In genomic region chr1:210085359-210085758, GRCh38 we compare ENCODE assay signal across 38 cellular contexts.
"Had no signal": no experiment of that assay in that cellular context is flagged by ENCODE, and none has a peak within 500 bp of the region (broad histone marks: within the 10 kb centered on the region; RNA-seq: fewer than 3 reads in every experiment).

No MANE protein-coding gene starts in this region.

- H3K27me3 ChIP-seq: adrenal gland, body of pancreas, brain microvascular endothelial cell, breast epithelium had no signal

- FAIRE-seq: astrocyte had no signal

- H3K9me3 ChIP-seq: adrenal gland, body of pancreas, breast epithelium had no signal

- ATAC-seq: activated CD4-positive, alpha-beta T cell treated with anti-CD3 and anti-CD28 coated beads for 36 hours; activated CD4-positive, CD25-positive, alpha-beta regulatory T cell treated with anti-CD3 and anti-CD28 coated beads, Interleukin-2, amount 50 U/mL, for 24 hours; activated CD8-positive, alpha-beta memory T cell treated with anti-CD3 and anti-CD28 coated beads, Interleukin-2, amount 10 ng/mL, durations not matched to agents 7 days and 5 days; activated CD8-positive, alpha-beta T cell treated with anti-CD3 and anti-CD28 coated beads, Interleukin-2, amount 10 ng/mL, durations not matched to agents 7 days and 5 days; activated naive CD4-positive, alpha-beta T cell treated with anti-CD3 and anti-CD28 coated beads, Interleukin-2, amount 50 U/mL, for 72 hours; activated T-cell treated with anti-CD3 and anti-CD28 coated beads, Interleukin-2, amount 50 U/mL, for 72 hours; activated T-helper 17 cell treated with anti-CD3 and anti-CD28 coated beads, Interleukin-2, amount 50 U/mL, for 72 hours; body of pancreas; WTC11 had no signal

- H3K4me1 ChIP-seq: adrenal gland, body of pancreas, breast epithelium had no signal

- H3K4me3 Mint-ChIP-seq: activated CD4-positive, alpha-beta memory T cell treated with anti-CD3 and anti-CD28 coated beads, Interleukin-2, amount 10 ng/mL, durations not matched to agents 7 days and 5 days; activated CD4-positive, alpha-beta T cell treated with anti-CD3 and anti-CD28 coated beads for 36 hours; activated CD4-positive, alpha-beta T cell treated with anti-CD3 and anti-CD28 coated beads, Interleukin-2, amount 10 ng/mL, durations not matched to agents 7 days and 5 days; activated CD8-positive, alpha-beta memory T cell treated with anti-CD3 and anti-CD28 coated beads, Interleukin-2, amount 10 ng/mL, durations not matched to agents 7 days and 5 days; activated CD8-positive, alpha-beta T cell treated with anti-CD3 and anti-CD28 coated beads, Interleukin-2, amount 10 ng/mL, durations not matched to agents 7 days and 5 days; activated naive CD4-positive, alpha-beta T cell treated with anti-CD3 and anti-CD28 coated beads for 36 hours; activated naive CD8-positive, alpha-beta T cell treated with anti-CD3 and anti-CD28 coated beads for 36 hours; activated T-cell treated with anti-CD3 and anti-CD28 coated beads, Interleukin-2, amount 50 U/mL, for 24 hours; activated T-cell treated with anti-CD3 and anti-CD28 coated beads, Interleukin-2, amount 50 U/mL, for 72 hours; activated T-helper 1 cell treated with anti-CD3 and anti-CD28 coated beads, Interleukin-12 subunit alpha, Interleukin-12 subunit beta, Interleukin-2, Interleukin-4 antibody, amounts not matched to agents 30 ng/mL and 10 ng/mL and 1 ng/mL, durations not matched to agents 14 hours and 24 hours and 36 hours; activated T-helper 17 cell treated with anti-CD3 and anti-CD28 coated beads, Interleukin-2, amount 50 U/mL, for 72 hours; T-helper 1 cell treated with Interleukin-12 subunit alpha and Interleukin-12 subunit beta and Interleukin-4 antibody, amounts not matched to agents 30 μg/mL and 1 μg/mL, for 36 hours; T-helper 2 cell treated with Interferon-gamma antibody and Interleukin-4, amounts not matched to agents 5 μg/mL and 100 μg/mL, for 36 hours; WTC11 had no signal

- DNase-seq: activated CD4-positive, alpha-beta memory T cell treated with anti-CD3 and anti-CD28 coated beads, Interleukin-2, amount 10 ng/mL, durations not matched to agents 7 days and 5 days; activated CD4-positive, alpha-beta T cell treated with anti-CD3 and anti-CD28 coated beads for 1 hour; activated CD4-positive, alpha-beta T cell treated with anti-CD3 and anti-CD28 coated beads for 36 hours; activated CD4-positive, alpha-beta T cell treated with anti-CD3 and anti-CD28 coated beads for 48 hours; activated CD4-positive, alpha-beta T cell treated with anti-CD3 and anti-CD28 coated beads, Interleukin-2, amount 10 ng/mL, durations not matched to agents 7 days and 5 days; activated CD4-positive, alpha-beta T cell treated with anti-CD3 and anti-CD28 coated beads, Interleukin-2, amount 50 U/mL, for 48 hours; activated CD4-positive, CD25-positive, alpha-beta regulatory T cell; activated CD8-positive, alpha-beta memory T cell treated with anti-CD3 and anti-CD28 coated beads for 24 hours; activated CD8-positive, alpha-beta memory T cell treated with anti-CD3 and anti-CD28 coated beads, Interleukin-2, amount 10 ng/mL, durations not matched to agents 7 days and 5 days; activated CD8-positive, alpha-beta memory T cell treated with anti-CD3 and anti-CD28 coated beads, Interleukin-2, amount 50 U/mL, for 48 hours; activated CD8-positive, alpha-beta T cell treated with anti-CD3 and anti-CD28 coated beads, Interleukin-2, amount 10 ng/mL, durations not matched to agents 7 days and 5 days; activated effector memory CD4-positive, alpha-beta T cell treated with anti-CD3 and anti-CD28 coated beads, Interleukin-2, amount 50 U/mL, for 16 hours; activated gamma-delta T cell treated with Interleukin-2 at 50 U/mL for 16 hours; activated naive CD4-positive, alpha-beta T cell; activated naive CD4-positive, alpha-beta T cell treated with anti-CD3 and anti-CD28 coated beads for 36 hours; activated naive CD4-positive, alpha-beta T cell treated with anti-CD3 and anti-CD28 coated beads, Interleukin-2, amount 50 U/mL, for 16 hours; activated naive CD8-positive, alpha-beta T cell treated with anti-CD3 and anti-CD28 coated beads for 36 hours; activated T-cell treated with anti-CD3 and anti-CD28 coated beads, Interleukin-2, amount 50 U/mL, for 24 hours; activated T-cell treated with anti-CD3 and anti-CD28 coated beads, Interleukin-2, amount 50 U/mL, for 72 hours; adrenal gland; amniotic stem cell; aorta; body of pancreas; brain microvascular endothelial cell; central memory CD4-positive, alpha-beta T cell; T-helper 1 cell; T-helper 2 cell; T-helper 9 cell; WERI-Rb-1 had no signal

- H3K9me3 Mint-ChIP-seq: activated CD4-positive, alpha-beta memory T cell treated with anti-CD3 and anti-CD28 coated beads, Interleukin-2, amount 10 ng/mL, durations not matched to agents 7 days and 5 days; activated CD4-positive, alpha-beta T cell treated with anti-CD3 and anti-CD28 coated beads, Interleukin-2, amount 10 ng/mL, durations not matched to agents 7 days and 5 days; activated T-helper 1 cell treated with anti-CD3 and anti-CD28 coated beads, Interleukin-12 subunit alpha, Interleukin-12 subunit beta, Interleukin-2, Interleukin-4 antibody, amounts not matched to agents 30 ng/mL and 10 ng/mL and 1 ng/mL, durations not matched to agents 14 hours and 24 hours and 36 hours; T-helper 1 cell treated with Interleukin-12 subunit alpha and Interleukin-12 subunit beta and Interleukin-4 antibody, amounts not matched to agents 30 μg/mL and 1 μg/mL, for 36 hours; T-helper 2 cell treated with Interferon-gamma antibody and Interleukin-4, amounts not matched to agents 5 μg/mL and 100 μg/mL, for 36 hours had no signal

- H3K27ac Mint-ChIP-seq: activated CD4-positive, alpha-beta memory T cell treated with anti-CD3 and anti-CD28 coated beads, Interleukin-2, amount 10 ng/mL, durations not matched to agents 7 days and 5 days; activated CD4-positive, alpha-beta T cell treated with anti-CD3 and anti-CD28 coated beads for 36 hours; activated CD4-positive, alpha-beta T cell treated with anti-CD3 and anti-CD28 coated beads, Interleukin-2, amount 10 ng/mL, durations not matched to agents 7 days and 5 days; activated CD8-positive, alpha-beta memory T cell treated with anti-CD3 and anti-CD28 coated beads, Interleukin-2, amount 10 ng/mL, durations not matched to agents 7 days and 5 days; activated CD8-positive, alpha-beta T cell treated with anti-CD3 and anti-CD28 coated beads, Interleukin-2, amount 10 ng/mL, durations not matched to agents 7 days and 5 days; activated naive CD4-positive, alpha-beta T cell treated with anti-CD3 and anti-CD28 coated beads for 36 hours; activated naive CD4-positive, alpha-beta T cell treated with anti-CD3 and anti-CD28 coated beads, Interleukin-2, amount 50 U/mL, for 72 hours; activated naive CD8-positive, alpha-beta T cell treated with anti-CD3 and anti-CD28 coated beads for 36 hours; activated T-cell treated with anti-CD3 and anti-CD28 coated beads, Interleukin-2, amount 50 U/mL, for 24 hours; activated T-cell treated with anti-CD3 and anti-CD28 coated beads, Interleukin-2, amount 50 U/mL, for 72 hours; activated T-helper 1 cell treated with anti-CD3 and anti-CD28 coated beads, Interleukin-12 subunit alpha, Interleukin-12 subunit beta, Interleukin-2, Interleukin-4 antibody, amounts not matched to agents 30 ng/mL and 10 ng/mL and 1 ng/mL, durations not matched to agents 14 hours and 24 hours and 36 hours; activated T-helper 17 cell treated with anti-CD3 and anti-CD28 coated beads, Interleukin-2, amount 50 U/mL, for 72 hours; T-helper 1 cell treated with Interleukin-12 subunit alpha and Interleukin-12 subunit beta and Interleukin-4 antibody, amounts not matched to agents 30 μg/mL and 1 μg/mL, for 36 hours; T-helper 2 cell treated with Interferon-gamma antibody and Interleukin-4, amounts not matched to agents 5 μg/mL and 100 μg/mL, for 36 hours; WTC11 had no signal

- H3K36me3 Mint-ChIP-seq: activated CD8-positive, alpha-beta memory T cell treated with anti-CD3 and anti-CD28 coated beads, Interleukin-2, amount 10 ng/mL, durations not matched to agents 7 days and 5 days; activated naive CD4-positive, alpha-beta T cell treated with anti-CD3 and anti-CD28 coated beads, Interleukin-2, amount 50 U/mL, for 72 hours; activated naive CD8-positive, alpha-beta T cell treated with anti-CD3 and anti-CD28 coated beads for 36 hours had no signal

- H3K36me3 ChIP-seq: adrenal gland, brain microvascular endothelial cell, breast epithelium, WERI-Rb-1 had no signal

- H3K27me3 Mint-ChIP-seq: activated CD4-positive, alpha-beta T cell treated with anti-CD3 and anti-CD28 coated beads, Interleukin-2, amount 10 ng/mL, durations not matched to agents 7 days and 5 days; activated CD8-positive, alpha-beta memory T cell treated with anti-CD3 and anti-CD28 coated beads, Interleukin-2, amount 10 ng/mL, durations not matched to agents 7 days and 5 days had no signal

- H3K27ac ChIP-seq: adrenal gland, body of pancreas, brain microvascular endothelial cell, breast epithelium, WERI-Rb-1 had no signal

- H3K4me3 ChIP-seq: adrenal gland, body of pancreas, breast epithelium had no signal

- H3K4me1 Mint-ChIP-seq: activated CD4-positive, alpha-beta memory T cell treated with anti-CD3 and anti-CD28 coated beads, Interleukin-2, amount 10 ng/mL, durations not matched to agents 7 days and 5 days; activated CD4-positive, alpha-beta T cell treated with anti-CD3 and anti-CD28 coated beads for 36 hours; activated CD4-positive, alpha-beta T cell treated with anti-CD3 and anti-CD28 coated beads, Interleukin-2, amount 10 ng/mL, durations not matched to agents 7 days and 5 days; activated CD8-positive, alpha-beta memory T cell treated with anti-CD3 and anti-CD28 coated beads, Interleukin-2, amount 10 ng/mL, durations not matched to agents 7 days and 5 days; activated naive CD8-positive, alpha-beta T cell treated with anti-CD3 and anti-CD28 coated beads for 36 hours; activated T-helper 17 cell treated with anti-CD3 and anti-CD28 coated beads, Interleukin-2, amount 50 U/mL, for 72 hours; WTC11 had no signal
